In the genomic region with DNA sequence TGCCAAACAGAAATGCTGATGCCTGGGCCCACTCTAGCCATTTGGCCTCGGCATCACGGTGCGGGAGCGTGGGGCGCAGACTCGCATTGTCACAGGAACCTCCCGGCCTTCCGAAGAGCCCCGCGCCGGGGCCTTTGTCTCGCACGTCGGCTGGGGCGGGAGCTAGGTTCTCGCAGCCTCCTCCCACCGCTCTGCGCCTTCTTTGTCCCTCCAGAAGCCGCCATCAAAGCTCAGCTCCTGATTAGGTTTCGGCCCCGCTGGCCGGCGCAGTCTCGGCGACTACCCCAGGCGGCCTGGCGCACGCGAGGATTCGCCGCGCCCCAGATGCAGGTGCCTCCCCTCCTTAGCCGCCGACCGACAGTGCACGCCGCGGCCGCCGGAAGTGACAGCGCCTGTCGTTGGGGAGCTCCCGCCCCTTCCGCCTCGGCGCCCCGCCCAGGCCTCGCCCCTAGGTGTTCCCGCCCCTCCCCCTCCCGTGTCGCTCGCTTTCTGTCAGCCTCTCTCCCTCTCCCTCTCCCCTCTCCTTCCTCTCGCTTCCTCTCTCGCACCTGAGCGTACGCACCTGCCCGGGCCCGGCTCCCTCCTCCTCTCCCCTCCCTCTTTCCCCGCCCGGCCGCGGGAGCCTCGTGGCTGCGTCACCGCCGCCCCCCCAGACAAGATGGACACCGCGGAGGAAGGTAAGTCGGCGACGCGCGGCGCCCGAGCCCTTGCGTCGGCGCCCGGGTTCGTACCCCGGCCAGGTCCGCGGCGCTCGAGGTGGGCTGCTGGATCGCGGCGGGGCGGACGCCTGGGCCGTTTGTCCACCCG, we compare ENCODE assay signal across 1 cellular context.
TF ChIP-seq lines count a peak whose summit lies in the region.

A gene with protein sequence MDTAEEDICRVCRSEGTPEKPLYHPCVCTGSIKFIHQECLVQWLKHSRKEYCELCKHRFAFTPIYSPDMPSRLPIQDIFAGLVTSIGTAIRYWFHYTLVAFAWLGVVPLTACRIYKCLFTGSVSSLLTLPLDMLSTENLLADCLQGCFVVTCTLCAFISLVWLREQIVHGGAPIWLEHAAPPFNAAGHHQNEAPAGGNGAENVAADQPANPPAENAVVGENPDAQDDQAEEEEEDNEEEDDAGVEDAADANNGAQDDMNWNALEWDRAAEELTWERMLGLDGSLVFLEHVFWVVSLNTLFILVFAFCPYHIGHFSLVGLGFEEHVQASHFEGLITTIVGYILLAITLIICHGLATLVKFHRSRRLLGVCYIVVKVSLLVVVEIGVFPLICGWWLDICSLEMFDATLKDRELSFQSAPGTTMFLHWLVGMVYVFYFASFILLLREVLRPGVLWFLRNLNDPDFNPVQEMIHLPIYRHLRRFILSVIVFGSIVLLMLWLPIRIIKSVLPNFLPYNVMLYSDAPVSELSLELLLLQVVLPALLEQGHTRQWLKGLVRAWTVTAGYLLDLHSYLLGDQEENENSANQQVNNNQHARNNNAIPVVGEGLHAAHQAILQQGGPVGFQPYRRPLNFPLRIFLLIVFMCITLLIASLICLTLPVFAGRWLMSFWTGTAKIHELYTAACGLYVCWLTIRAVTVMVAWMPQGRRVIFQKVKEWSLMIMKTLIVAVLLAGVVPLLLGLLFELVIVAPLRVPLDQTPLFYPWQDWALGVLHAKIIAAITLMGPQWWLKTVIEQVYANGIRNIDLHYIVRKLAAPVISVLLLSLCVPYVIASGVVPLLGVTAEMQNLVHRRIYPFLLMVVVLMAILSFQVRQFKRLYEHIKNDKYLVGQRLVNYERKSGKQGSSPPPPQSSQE (plus strand): TSS at position 455 of the 807 bp plus-strand sequence. CDS start 204 bp downstream, at position 659.

TF ChIP-seq in HepG2, 621 proteins besides CTCF, POLR2A, EP300 and RAD21 (continued from another document and continues in another):
- TF ChIP-seq RNF219 (CRISPR knock-in tag; IDR thresholded peaks at IDR 0.05): 0 out of 2 replicates have a peak, but pooled peaks have one; percentile 67
- TF ChIP-seq REST (IDR thresholded peaks at IDR 0.05; ENCODE audit: borderline replicate concordance in 1 of 2, low read depth in 1 of 2, low read length in 2 of 2): peak in 1 of 2 experiments; percentile 7; a peak in 1 of 4 replicates
- TF ChIP-seq, protein P1, sequence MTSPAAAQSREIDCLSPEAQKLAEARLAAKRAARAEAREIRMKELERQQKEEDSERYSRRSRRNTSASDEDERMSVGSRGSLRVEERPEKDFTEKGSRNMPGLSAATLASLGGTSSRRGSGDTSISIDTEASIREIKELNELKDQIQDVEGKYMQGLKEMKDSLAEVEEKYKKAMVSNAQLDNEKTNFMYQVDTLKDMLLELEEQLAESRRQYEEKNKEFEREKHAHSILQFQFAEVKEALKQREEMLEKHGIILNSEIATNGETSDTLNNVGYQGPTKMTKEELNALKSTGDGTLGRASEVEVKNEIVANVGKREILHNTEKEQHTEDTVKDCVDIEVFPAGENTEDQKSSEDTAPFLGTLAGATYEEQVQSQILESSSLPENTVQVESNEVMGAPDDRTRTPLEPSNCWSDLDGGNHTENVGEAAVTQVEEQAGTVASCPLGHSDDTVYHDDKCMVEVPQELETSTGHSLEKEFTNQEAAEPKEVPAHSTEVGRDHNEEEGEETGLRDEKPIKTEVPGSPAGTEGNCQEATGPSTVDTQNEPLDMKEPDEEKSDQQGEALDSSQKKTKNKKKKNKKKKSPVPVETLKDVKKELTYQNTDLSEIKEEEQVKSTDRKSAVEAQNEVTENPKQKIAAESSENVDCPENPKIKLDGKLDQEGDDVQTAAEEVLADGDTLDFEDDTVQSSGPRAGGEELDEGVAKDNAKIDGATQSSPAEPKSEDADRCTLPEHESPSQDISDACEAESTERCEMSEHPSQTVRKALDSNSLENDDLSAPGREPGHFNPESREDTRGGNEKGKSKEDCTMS (CRISPR knock-in tag; conservative IDR thresholded peaks at IDR 0.05): no peak
- no peak for TF ChIP-seq ZNF703 (CRISPR knock-in tag; IDR thresholded peaks at IDR 0.05; ENCODE audit: borderline replicate concordance)
- no peak for TF ChIP-seq MAZ (IDR thresholded peaks at IDR 0.05; ENCODE audit: borderline replicate concordance, low read depth, low read length)
- peak; percentile 90 for TF ChIP-seq MAZ (CRISPR knock-in tag; IDR thresholded peaks at IDR 0.05; ENCODE audit: low read depth)
- no peak for TF ChIP-seq ZNF207 (IDR thresholded peaks at IDR 0.05; ENCODE audit: borderline replicate concordance)
- peak; percentile 58; the same call in 1 of the 2 replicates for TF ChIP-seq ZBTB44 (CRISPR knock-in tag; IDR thresholded peaks at IDR 0.05)
- TF ChIP-seq HES4 (CRISPR knock-in tag; IDR thresholded peaks at IDR 0.05; ENCODE audit: borderline replicate concordance): peak; percentile 56; the same call in 1 of the 2 replicates
- 0 out of 2 replicates have a peak, but pooled peaks have one; percentile 50 for TF ChIP-seq ZNF367 (CRISPR knock-in tag; IDR thresholded peaks at IDR 0.05; ENCODE audit: borderline replicate concordance)
- peak; percentile 59 for TF ChIP-seq TFDP1 (CRISPR knock-in tag; IDR thresholded peaks at IDR 0.05; ENCODE audit: borderline replicate concordance)
- no peak for TF ChIP-seq THAP7 (CRISPR knock-in tag; IDR thresholded peaks at IDR 0.05)
- TF ChIP-seq ZNF781 (CRISPR knock-in tag; IDR thresholded peaks at IDR 0.05; ENCODE audit: borderline replicate concordance, not compliant biosample characterization): no peak
- peak; percentile 75; the same call in 1 of the 2 replicates for TF ChIP-seq ZNF670 (CRISPR knock-in tag; IDR thresholded peaks at IDR 0.05; ENCODE audit: borderline replicate concordance)
- peak; percentile 60 for TF ChIP-seq ZSCAN20 (CRISPR knock-in tag; IDR thresholded peaks at IDR 0.05; ENCODE audit: borderline replicate concordance)
- TF ChIP-seq CENPX (CRISPR knock-in tag; IDR thresholded peaks at IDR 0.05): no peak
- TF ChIP-seq KLF12 (CRISPR knock-in tag; IDR thresholded peaks at IDR 0.05; ENCODE audit: borderline replicate concordance): no peak
- TF ChIP-seq ZNF383 (CRISPR knock-in tag; IDR thresholded peaks at IDR 0.05; ENCODE audit: borderline replicate concordance): no peak
- 0 out of 2 replicates have a peak, but pooled peaks have one; percentile 39 for TF ChIP-seq GATAD2A (CRISPR knock-in tag; IDR thresholded peaks at IDR 0.05)
- TF ChIP-seq, protein P2, sequence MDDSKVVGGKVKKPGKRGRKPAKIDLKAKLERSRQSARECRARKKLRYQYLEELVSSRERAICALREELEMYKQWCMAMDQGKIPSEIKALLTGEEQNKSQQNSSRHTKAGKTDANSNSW (CRISPR knock-in tag; IDR thresholded peaks at IDR 0.05; ENCODE audit: borderline replicate concordance): no peak; the same call in 1 of the 2 replicates
- TF ChIP-seq ZSCAN12 (CRISPR knock-in tag; IDR thresholded peaks at IDR 0.05): peak; percentile 66
- TF ChIP-seq, protein P3, sequence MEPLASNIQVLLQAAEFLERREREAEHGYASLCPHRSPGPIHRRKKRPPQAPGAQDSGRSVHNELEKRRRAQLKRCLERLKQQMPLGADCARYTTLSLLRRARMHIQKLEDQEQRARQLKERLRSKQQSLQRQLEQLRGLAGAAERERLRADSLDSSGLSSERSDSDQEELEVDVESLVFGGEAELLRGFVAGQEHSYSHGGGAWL (CRISPR knock-in tag; IDR thresholded peaks at IDR 0.05): peak; percentile 91
- TF ChIP-seq, protein P4, sequence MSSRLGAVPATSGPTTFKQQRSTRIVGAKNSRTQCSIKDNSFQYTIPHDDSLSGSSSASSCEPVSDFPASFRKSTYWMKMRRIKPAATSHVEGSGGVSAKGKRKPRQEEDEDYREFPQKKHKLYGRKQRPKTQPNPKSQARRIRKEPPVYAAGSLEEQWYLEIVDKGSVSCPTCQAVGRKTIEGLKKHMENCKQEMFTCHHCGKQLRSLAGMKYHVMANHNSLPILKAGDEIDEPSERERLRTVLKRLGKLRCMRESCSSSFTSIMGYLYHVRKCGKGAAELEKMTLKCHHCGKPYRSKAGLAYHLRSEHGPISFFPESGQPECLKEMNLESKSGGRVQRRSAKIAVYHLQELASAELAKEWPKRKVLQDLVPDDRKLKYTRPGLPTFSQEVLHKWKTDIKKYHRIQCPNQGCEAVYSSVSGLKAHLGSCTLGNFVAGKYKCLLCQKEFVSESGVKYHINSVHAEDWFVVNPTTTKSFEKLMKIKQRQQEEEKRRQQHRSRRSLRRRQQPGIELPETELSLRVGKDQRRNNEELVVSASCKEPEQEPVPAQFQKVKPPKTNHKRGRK (CRISPR knock-in tag; IDR thresholded peaks at IDR 0.05): 0 out of 2 replicates have a peak, but pooled peaks have one; percentile 16
- TF ChIP-seq ZNF792 (CRISPR knock-in tag; IDR thresholded peaks at IDR 0.05): peak; percentile 93
- peak; percentile 89 for TF ChIP-seq ZNF788 (CRISPR knock-in tag; IDR thresholded peaks at IDR 0.05; ENCODE audit: borderline replicate concordance)
- TF ChIP-seq ZNF674 (CRISPR knock-in tag; IDR thresholded peaks at IDR 0.05; ENCODE audit: low read depth): 0 out of 2 replicates have a peak, but pooled peaks have one; percentile 2
- peak; percentile 88; the same call in 1 of the 2 replicates for TF ChIP-seq ZNF776 (CRISPR knock-in tag; IDR thresholded peaks at IDR 0.05)
